Comparison of ENCODE assay signal across 25 cellular contexts in genomic region chr21:45986316-45987051, GRCh38. TPM values are rescaled to one million over a fixed set of nuclear protein-coding genes. Genes with fewer than 3 reads are reported as not detected.
DNase-seq lines count a peak whose midpoint lies in the region; ATAC-seq, FAIRE-seq and TF ChIP-seq lines count a peak whose summit lies in the region.
"Had no signal": no experiment of that assay in that cellular context is flagged by ENCODE, and none has a peak within 500 bp of the region (broad histone marks: within the 10 kb centered on the region; RNA-seq: fewer than 3 reads in every experiment).

No MANE protein-coding gene starts in this region.

- FAIRE-seq in astrocyte (lab: Jason Lieb, UNC): no peak
- FAIRE-seq: A204.1, GM19239, HTR-8/SVneo, pancreas, TTC549 had no signal

- H3K79me2 ChIP-seq in astrocyte (ENCODE audit: insufficient read depth, low read length): peaks cover 88% of the 10 kb centered on the region

- peaks cover 73% of the 10 kb centered on the region for H4K20me1 ChIP-seq in astrocyte (ENCODE audit: insufficient read depth, low read length)

- H3K27me3 ChIP-seq in astrocyte (ENCODE audit: insufficient read depth, low read length) (no peaks in the 10 kb centered on the region), left lung (peaks cover 0 to 23% of the 10 kb centered on the region in 2 donors), transverse colon (peaks cover 17% of the 10 kb centered on the region)
- H3K27me3 ChIP-seq: gastrocnemius medialis, pancreas had no signal

- H3K36me3 ChIP-seq in astrocyte (ENCODE audit: insufficient read depth, low read length): peaks cover 18% of the 10 kb centered on the region
- H3K36me3 ChIP-seq in left lung: peaks cover 0 to 26% of the 10 kb centered on the region in 2 donors
- no peaks in the 10 kb centered on the region for H3K36me3 ChIP-seq in transverse colon
- H3K36me3 ChIP-seq: pancreas had no signal

- H3K9me3 Mint-ChIP-seq in astrocyte (ENCODE audit: unreplicated experiment): peaks cover 4% of the 10 kb centered on the region
- H3K9me3 Mint-ChIP-seq: activated T-cell treated with anti-CD3 and anti-CD28 coated beads, Interleukin-2, amount 50 U/mL, for 4 hours; CD4-positive, alpha-beta memory T cell; effector memory CD8-positive, alpha-beta T cell had no signal

- no peak overlapping the region for H3K9ac ChIP-seq in astrocyte (ENCODE audit: low read length)

- peak overlapping the region; percentile 99 for H3K4me2 ChIP-seq in astrocyte (ENCODE audit: low read length)

- H3K27ac ChIP-seq in astrocyte (ENCODE audit: low read depth, low read length): no peak overlapping the region
- no peak overlapping the region for H3K27ac ChIP-seq in left lung
- peak overlapping the region; percentile 33 to 90 (median 82) for H3K27ac ChIP-seq in transverse colon
- H3K27ac ChIP-seq: pancreas had no signal

- peaks cover 11% of the 10 kb centered on the region for H3K36me3 Mint-ChIP-seq in astrocyte (ENCODE audit: low read depth, unreplicated experiment)
- H3K36me3 Mint-ChIP-seq: CD4-positive, alpha-beta memory T cell had no signal

- H3K4me1 ChIP-seq in astrocyte (ENCODE audit: insufficient read depth, low read length): peaks cover 28% of the 10 kb centered on the region
- H3K4me1 ChIP-seq in left lung: peaks cover 0 to 12% of the 10 kb centered on the region in 2 donors
- peaks cover 7 to 24% (median 13%) of the 10 kb centered on the region in 4 donors for H3K4me1 ChIP-seq in transverse colon

- no peak for TF ChIP-seq POLR2A in transverse colon (IDR thresholded peaks at IDR 0.05)

- intact Hi-C loops in left lung (cut with DNase I): no loop called here
- intact Hi-C loops in transverse colon (cut with DNase I; ENCODE audit: low total_unique reads): no loop called here

- H3K9me3 ChIP-seq in astrocyte (ENCODE audit: insufficient read depth, low read depth, low read length): no peaks in the 10 kb centered on the region
- H3K9me3 ChIP-seq in left lung: no peaks in the 10 kb centered on the region
- H3K9me3 ChIP-seq in transverse colon: no peaks in the 10 kb centered on the region
- H3K9me3 ChIP-seq: gastrocnemius medialis, HAP-1, pancreas had no signal

- peaks cover 6% of the 10 kb centered on the region for H3K27me3 Mint-ChIP-seq in astrocyte (ENCODE audit: low read depth, unreplicated experiment)
- H3K27me3 Mint-ChIP-seq: effector memory CD8-positive, alpha-beta T cell had no signal

- ATAC-seq in left lung: no peak
- no peak for ATAC-seq in HG02798 (IDR thresholded peaks at IDR 0.05; ENCODE audit: poor library complexity, unreplicated experiment)
- ATAC-seq in HG02588 (IDR thresholded peaks at IDR 0.05; ENCODE audit: unreplicated experiment): no peak
- ATAC-seq: activated T-cell treated with anti-CD3 and anti-CD28 coated beads, Interleukin-2, amount 50 U/mL, for 4 hours; effector memory CD8-positive, alpha-beta T cell; gastrocnemius medialis; left lobe of liver; pancreas had no signal

- peak; percentile 61 for DNase-seq in activated effector memory CD4-positive, alpha-beta T cell treated with anti-CD3 and anti-CD28 coated beads, Interleukin-2, amount 50 U/mL, for 16 hours
- DNase-seq in activated effector memory CD4-positive, alpha-beta T cell treated with Interleukin-2 at 50 U/mL for 16 hours: no peak
- DNase-seq in astrocyte (ENCODE audit: low read depth) (no peak), left lung (peak; percentile 26 to 78), transverse colon (peak; percentile 7), pons (ENCODE audit: low spot score) (no peak)
- DNase-seq: activated CD4-positive, alpha-beta T cell treated with anti-CD3 and anti-CD28 coated beads, Interleukin-2, amount 50 U/mL, for 1 hour; activated T-cell treated with anti-CD3 and anti-CD28 coated beads, Interleukin-2, amount 50 U/mL, for 4 hours; caudate nucleus; CD4-positive, alpha-beta memory T cell; DMS79 treated with DMSO at 0.1 percent for 48 hours; effector memory CD8-positive, alpha-beta T cell; NCI-H187 treated with DMSO at 0.1 percent for 48 hours; NCI-H446; SW 1271 had no signal

- no peak for TF ChIP-seq CTCF in astrocyte (IDR thresholded peaks at IDR 0.05; ENCODE audit: insufficient read depth, low read depth, low read length)
- TF ChIP-seq CTCF in left lung (IDR thresholded peaks at IDR 0.05): no peak
- TF ChIP-seq CTCF in transverse colon (IDR thresholded peaks at IDR 0.05): no peak

- in situ Hi-C loops in transverse colon (cut with MboI; ENCODE audit: low pct_ligation_motif_present in 1 of 4, low pct_unique_long_range_greater_than_20kb in 1 of 4, low sequenced_read_pairs in 3 of 4): no loop called here

- no peak overlapping the region for H3K4me3 ChIP-seq in astrocyte (ENCODE audit: insufficient read depth, low read depth, low read length)
- no peak overlapping the region for H3K4me3 ChIP-seq in left lung
- H3K4me3 ChIP-seq in transverse colon: no peak overlapping the region
- H3K4me3 ChIP-seq: gastrocnemius medialis, HAP-1, pancreas had no signal

- no peak overlapping the region for H3K4me3 Mint-ChIP-seq in astrocyte (ENCODE audit: unreplicated experiment)
- H3K4me3 Mint-ChIP-seq: activated T-cell treated with anti-CD3 and anti-CD28 coated beads, Interleukin-2, amount 50 U/mL, for 4 hours; CD4-positive, alpha-beta memory T cell; effector memory CD8-positive, alpha-beta T cell had no signal

- no peaks in the 10 kb centered on the region for H3K4me1 Mint-ChIP-seq in astrocyte (ENCODE audit: low read depth, unreplicated experiment)

- no peak overlapping the region for H3K27ac Mint-ChIP-seq in astrocyte (ENCODE audit: unreplicated experiment)
- H3K27ac Mint-ChIP-seq: effector memory CD8-positive, alpha-beta T cell had no signal

- WGBS in transverse colon (ENCODE audit: low coverage in 1 of 2), 2 donors: 90% methylated on average over 35 of the region's 36 CpGs; no CpG with 5 or more reads in 1 of the 2 donors

- no peak overlapping the region for H2AFZ ChIP-seq in astrocyte (ENCODE audit: low read depth, low read length)

- TF ChIP-seq EP300 in transverse colon (IDR thresholded peaks at IDR 0.05; ENCODE audit: low read depth): no peak

RNA-seq across cellular contexts. Expression of gene COL6A1, which starts 4.9 kb away (rescaled TPM):
- total RNA-seq in astrocyte (131 and 173 TPM in 2 replicates), left lung (100 to 1,000 TPM; 272 to 322 TPM), transverse colon (100 to 1,000 TPM; 166 to 580 (median 346) TPM)

Comparison
In these comparisons a context has a peak if more than half of its experiments do, and no peak if none do; other contexts are left out.
1. DNase-seq: peak in activated effector memory CD4-positive, alpha-beta T cell treated with anti-CD3 and anti-CD28 coated beads, Interleukin-2, amount 50 U/mL, for 16 hours (single experiment), left lung (2 of 2) and transverse colon (single experiment); none in activated effector memory CD4-positive, alpha-beta T cell treated with Interleukin-2 at 50 U/mL for 16 hours (single experiment), astrocyte (single experiment) and pons (single experiment).
2. H3K27ac ChIP-seq: peak in transverse colon (4 of 4); none in astrocyte (single experiment) and left lung (0 of 2).